1 cellular context compared by ENCODE assay signal in the genomic region with DNA sequence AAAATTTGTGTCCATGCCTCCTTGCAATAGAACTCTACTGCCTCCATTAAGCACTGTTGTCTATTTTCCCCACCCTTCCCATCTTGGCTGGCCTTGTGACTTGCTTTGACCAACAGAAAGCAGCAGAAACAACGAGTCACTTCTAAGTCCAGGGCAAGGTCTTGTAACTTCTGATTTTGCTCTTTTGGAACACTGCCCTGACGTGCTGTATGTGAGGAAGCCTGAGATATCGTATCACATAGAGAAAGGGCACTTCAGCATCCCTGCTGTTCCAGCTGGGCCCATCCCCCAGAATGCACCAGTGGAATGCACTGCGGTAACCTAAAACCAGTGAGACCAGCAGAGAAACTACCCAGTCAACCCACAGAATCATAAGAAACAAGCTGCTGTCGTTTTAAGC.
TF ChIP-seq lines count a peak whose summit lies in the region.

No MANE protein-coding gene starts in this region.

TF ChIP-seq in HepG2, 621 proteins besides CTCF, POLR2A, EP300 and RAD21 (continued from another document):
- TF ChIP-seq, protein P1, sequence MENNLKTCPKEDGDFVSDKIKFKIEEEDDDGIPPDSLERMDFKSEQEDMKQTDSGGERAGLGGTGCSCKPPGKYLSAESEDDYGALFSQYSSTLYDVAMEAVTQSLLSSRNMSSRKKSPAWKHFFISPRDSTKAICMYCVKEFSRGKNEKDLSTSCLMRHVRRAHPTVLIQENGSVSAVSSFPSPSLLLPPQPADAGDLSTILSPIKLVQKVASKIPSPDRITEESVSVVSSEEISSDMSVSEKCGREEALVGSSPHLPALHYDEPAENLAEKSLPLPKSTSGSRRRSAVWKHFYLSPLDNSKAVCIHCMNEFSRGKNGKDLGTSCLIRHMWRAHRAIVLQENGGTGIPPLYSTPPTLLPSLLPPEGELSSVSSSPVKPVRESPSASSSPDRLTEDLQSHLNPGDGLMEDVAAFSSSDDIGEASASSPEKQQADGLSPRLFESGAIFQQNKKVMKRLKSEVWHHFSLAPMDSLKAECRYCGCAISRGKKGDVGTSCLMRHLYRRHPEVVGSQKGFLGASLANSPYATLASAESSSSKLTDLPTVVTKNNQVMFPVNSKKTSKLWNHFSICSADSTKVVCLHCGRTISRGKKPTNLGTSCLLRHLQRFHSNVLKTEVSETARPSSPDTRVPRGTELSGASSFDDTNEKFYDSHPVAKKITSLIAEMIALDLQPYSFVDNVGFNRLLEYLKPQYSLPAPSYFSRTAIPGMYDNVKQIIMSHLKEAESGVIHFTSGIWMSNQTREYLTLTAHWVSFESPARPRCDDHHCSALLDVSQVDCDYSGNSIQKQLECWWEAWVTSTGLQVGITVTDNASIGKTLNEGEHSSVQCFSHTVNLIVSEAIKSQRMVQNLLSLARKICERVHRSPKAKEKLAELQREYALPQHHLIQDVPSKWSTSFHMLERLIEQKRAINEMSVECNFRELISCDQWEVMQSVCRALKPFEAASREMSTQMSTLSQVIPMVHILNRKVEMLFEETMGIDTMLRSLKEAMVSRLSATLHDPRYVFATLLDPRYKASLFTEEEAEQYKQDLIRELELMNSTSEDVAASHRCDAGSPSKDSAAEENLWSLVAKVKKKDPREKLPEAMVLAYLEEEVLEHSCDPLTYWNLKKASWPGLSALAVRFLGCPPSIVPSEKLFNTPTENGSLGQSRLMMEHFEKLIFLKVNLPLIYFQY (CRISPR knock-in tag; IDR thresholded peaks at IDR 0.05; ENCODE audit: borderline replicate concordance), result no peak
